1 cellular context compared by ENCODE assay signal in the genomic region with DNA sequence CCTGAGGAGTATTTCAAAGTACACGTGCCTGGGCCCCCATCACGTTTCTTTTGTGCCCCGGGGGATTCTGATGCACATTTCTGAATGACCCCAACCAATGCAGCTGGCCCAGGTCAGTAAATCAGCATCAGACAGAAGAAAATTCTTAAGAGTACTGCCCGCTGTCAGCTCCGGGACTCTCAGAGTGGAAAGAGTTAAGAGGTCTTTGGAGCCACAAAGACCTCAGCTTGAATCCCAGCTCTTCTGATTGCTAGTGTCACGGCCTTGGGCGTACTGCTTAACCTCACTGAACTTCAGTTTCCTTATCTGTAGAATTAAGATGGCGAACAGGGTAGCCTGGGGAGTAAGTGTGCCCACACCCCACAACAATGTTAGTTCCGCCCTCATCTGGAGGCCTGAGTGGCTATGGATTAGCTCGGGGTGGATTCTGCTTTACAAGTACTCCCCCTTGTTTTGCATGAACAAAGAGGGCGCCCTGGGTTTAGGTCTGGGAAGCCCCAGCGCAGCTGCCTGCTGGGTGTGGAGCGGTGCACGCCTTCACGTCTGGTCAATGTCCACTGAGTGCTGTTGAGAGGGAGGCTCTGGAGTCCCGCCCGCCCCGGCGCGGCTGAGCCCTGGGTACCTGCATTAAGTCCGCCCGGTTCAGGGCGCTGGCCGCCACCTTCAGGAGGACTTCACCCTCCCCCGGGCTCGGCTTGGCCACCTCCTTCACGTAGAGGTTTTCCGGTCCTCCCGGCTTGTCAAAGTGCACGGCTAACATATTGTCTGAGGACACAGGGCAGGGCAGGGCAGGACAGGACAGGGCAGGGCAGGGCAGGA.
A peak's percentile ranks its signal among the peaks of the same experiment; 100 is the strongest.
TF ChIP-seq lines count a peak whose summit lies in the region.

No MANE protein-coding gene starts in this region.

TF ChIP-seq in HepG2, 621 proteins besides CTCF, POLR2A, EP300 and RAD21 (continued from another document and continues in another):
- TF ChIP-seq JDP2 (CRISPR knock-in tag; IDR thresholded peaks at IDR 0.05; ENCODE audit: borderline replicate concordance) (no peak), ZNF83 (CRISPR knock-in tag; IDR thresholded peaks at IDR 0.05; ENCODE audit: borderline replicate concordance) (no peak), ZNF746 (CRISPR knock-in tag; IDR thresholded peaks at IDR 0.05) (peak; percentile 72; the same call in 1 of the 2 replicates), NFIC (IDR thresholded peaks at IDR 0.05; ENCODE audit: low read length) (0 out of 2 replicates have a peak, but pooled peaks have one; percentile 41), ARID3A (IDR thresholded peaks at IDR 0.05; ENCODE audit: low read depth, low read length) (no peak), MTA1 (CRISPR knock-in tag; IDR thresholded peaks at IDR 0.05; ENCODE audit: borderline replicate concordance) (peak; percentile 96; the same call in 1 of the 2 replicates), FOXK2 (IDR thresholded peaks at IDR 0.05) (peak; percentile 74; the same call in 1 of the 2 replicates), NAIF1 (CRISPR knock-in tag; IDR thresholded peaks at IDR 0.05; ENCODE audit: borderline replicate concordance) (peak; percentile 72; the same call in 1 of the 2 replicates), ZNF501 (CRISPR knock-in tag; IDR thresholded peaks at IDR 0.05) (peak; percentile 95; the same call in 1 of the 2 replicates), KDM5A (IDR thresholded peaks at IDR 0.05; ENCODE audit: borderline replicate concordance, low read length) (peak; percentile 37; the same call in 1 of the 2 replicates), STAG1 (CRISPR knock-in tag; IDR thresholded peaks at IDR 0.05) (peak; percentile 39; the same call in 1 of the 2 replicates), CBX5 (CRISPR knock-in tag; IDR thresholded peaks at IDR 0.05; ENCODE audit: borderline replicate concordance) (peak; percentile 72; the same call in 1 of the 2 replicates), GABPB1 (CRISPR knock-in tag; IDR thresholded peaks at IDR 0.05) (no peak), E2F1 (CRISPR knock-in tag; IDR thresholded peaks at IDR 0.05) (peak; percentile 43; the same call in 1 of the 2 replicates), ZSCAN21 (CRISPR knock-in tag; IDR thresholded peaks at IDR 0.05; ENCODE audit: borderline replicate concordance) (no peak; the same call in none of the 2 replicates), KDM2A (CRISPR knock-in tag; IDR thresholded peaks at IDR 0.05; ENCODE audit: borderline replicate concordance, low read depth) (peak; percentile 65), ZNF879 (CRISPR knock-in tag; IDR thresholded peaks at IDR 0.05) (peak; percentile 43; the same call in 1 of the 2 replicates), ELF3 (CRISPR knock-in tag; IDR thresholded peaks at IDR 0.05) (peak; percentile 62; the same call in 1 of the 2 replicates), ZFYVE20 (CRISPR knock-in tag; IDR thresholded peaks at IDR 0.05; ENCODE audit: borderline replicate concordance, low read depth) (peak; percentile 79; the same call in 1 of the 2 replicates), ZNF263 (CRISPR knock-in tag; IDR thresholded peaks at IDR 0.05) (no peak; the same call in none of the 2 replicates), ZNF761 (CRISPR knock-in tag; conservative IDR thresholded peaks at IDR 0.05) (peak; percentile 82; the same call in 1 of the 2 replicates), GLI4 (CRISPR knock-in tag; IDR thresholded peaks at IDR 0.05; ENCODE audit: borderline replicate concordance) (no peak), ZNF749 (CRISPR knock-in tag; IDR thresholded peaks at IDR 0.05; ENCODE audit: borderline replicate concordance) (no peak), MLXIP (CRISPR knock-in tag; IDR thresholded peaks at IDR 0.05; ENCODE audit: borderline replicate concordance) (peak; percentile 39; the same call in 1 of the 2 replicates), HOXA3 (CRISPR knock-in tag; IDR thresholded peaks at IDR 0.05) (peak; percentile 73; the same call in 1 of the 2 replicates), ZNF7 (CRISPR knock-in tag; IDR thresholded peaks at IDR 0.05) (no peak), SPEN (CRISPR knock-in tag; IDR thresholded peaks at IDR 0.05; ENCODE audit: low read depth) (no peak; the same call in 1 of the 2 replicates), CCDC6 (CRISPR knock-in tag; IDR thresholded peaks at IDR 0.05) (peak; percentile 27; the same call in 1 of the 2 replicates), GABPA (IDR thresholded peaks at IDR 0.05; ENCODE audit: low read depth, low read length) (no peak), GABPA (CRISPR knock-in tag; IDR thresholded peaks at IDR 0.05; ENCODE audit: low read depth) (peak; percentile 70), XBP1 (CRISPR knock-in tag; IDR thresholded peaks at IDR 0.05) (no peak), ZFP37 (CRISPR knock-in tag; IDR thresholded peaks at IDR 0.05; ENCODE audit: borderline replicate concordance) (peak; percentile 35; the same call in 1 of the 2 replicates), ZNF724P (CRISPR knock-in tag; IDR thresholded peaks at IDR 0.05; ENCODE audit: borderline replicate concordance) (peak; percentile 94)
- TF ChIP-seq, protein P1, sequence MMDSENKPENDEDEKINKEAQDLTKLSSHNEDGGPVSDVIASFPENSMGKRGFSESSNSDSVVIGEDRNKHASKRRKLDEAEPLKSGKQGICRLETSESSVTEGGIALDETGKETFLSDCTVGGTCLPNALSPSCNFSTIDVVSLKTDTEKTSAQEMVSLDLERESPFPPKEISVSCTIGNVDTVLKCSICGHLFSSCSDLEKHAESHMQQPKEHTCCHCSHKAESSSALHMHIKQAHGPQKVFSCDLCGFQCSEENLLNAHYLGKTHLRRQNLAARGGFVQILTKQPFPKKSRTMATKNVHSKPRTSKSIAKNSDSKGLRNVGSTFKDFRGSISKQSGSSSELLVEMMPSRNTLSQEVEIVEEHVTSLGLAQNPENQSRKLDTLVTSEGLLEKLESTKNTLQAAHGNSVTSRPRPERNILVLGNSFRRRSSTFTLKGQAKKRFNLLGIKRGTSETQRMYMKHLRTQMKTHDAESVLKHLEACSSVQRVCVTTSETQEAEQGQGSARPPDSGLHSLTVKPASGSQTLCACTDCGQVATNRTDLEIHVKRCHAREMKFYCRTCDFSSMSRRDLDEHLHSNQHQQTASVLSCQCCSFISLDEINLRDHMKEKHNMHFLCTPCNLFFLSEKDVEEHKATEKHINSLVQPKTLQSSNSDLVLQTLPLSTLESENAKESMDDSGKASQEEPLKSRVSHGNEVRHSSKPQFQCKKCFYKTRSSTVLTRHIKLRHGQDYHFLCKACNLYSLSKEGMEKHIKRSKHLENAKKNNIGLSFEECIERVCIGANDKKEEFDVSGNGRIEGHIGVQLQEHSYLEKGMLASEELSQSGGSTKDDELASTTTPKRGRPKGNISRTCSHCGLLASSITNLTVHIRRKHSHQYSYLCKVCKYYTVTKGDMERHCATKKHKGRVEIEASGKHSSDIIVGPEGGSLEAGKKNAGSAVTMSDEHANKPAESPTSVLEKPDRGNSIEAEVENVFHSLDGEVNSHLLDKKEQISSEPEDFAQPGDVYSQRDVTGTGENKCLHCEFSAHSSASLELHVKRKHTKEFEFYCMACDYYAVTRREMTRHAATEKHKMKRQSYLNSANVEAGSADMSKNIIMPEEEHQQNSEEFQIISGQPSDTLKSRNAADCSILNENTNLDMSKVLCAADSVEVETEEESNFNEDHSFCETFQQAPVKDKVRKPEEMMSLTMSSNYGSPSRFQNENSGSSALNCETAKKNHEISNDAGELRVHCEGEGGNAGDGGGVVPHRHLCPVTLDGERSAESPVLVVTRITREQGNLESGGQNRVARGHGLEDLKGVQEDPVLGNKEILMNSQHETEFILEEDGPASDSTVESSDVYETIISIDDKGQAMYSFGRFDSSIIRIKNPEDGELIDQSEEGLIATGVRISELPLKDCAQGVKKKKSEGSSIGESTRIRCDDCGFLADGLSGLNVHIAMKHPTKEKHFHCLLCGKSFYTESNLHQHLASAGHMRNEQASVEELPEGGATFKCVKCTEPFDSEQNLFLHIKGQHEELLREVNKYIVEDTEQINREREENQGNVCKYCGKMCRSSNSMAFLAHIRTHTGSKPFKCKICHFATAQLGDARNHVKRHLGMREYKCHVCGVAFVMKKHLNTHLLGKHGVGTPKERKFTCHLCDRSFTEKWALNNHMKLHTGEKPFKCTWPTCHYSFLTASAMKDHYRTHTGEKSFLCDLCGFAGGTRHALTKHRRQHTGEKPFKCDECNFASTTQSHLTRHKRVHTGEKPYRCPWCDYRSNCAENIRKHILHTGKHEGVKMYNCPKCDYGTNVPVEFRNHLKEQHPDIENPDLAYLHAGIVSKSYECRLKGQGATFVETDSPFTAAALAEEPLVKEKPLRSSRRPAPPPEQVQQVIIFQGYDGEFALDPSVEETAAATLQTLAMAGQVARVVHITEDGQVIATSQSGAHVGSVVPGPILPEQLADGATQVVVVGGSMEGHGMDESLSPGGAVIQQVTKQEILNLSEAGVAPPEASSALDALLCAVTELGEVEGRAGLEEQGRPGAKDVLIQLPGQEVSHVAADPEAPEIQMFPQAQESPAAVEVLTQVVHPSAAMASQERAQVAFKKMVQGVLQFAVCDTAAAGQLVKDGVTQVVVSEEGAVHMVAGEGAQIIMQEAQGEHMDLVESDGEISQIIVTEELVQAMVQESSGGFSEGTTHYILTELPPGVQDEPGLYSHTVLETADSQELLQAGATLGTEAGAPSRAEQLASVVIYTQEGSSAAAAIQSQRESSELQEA (CRISPR knock-in tag; IDR thresholded peaks at IDR 0.05; ENCODE audit: not compliant biosample characterization) = peak; percentile 96
- TF ChIP-seq, protein P2, sequence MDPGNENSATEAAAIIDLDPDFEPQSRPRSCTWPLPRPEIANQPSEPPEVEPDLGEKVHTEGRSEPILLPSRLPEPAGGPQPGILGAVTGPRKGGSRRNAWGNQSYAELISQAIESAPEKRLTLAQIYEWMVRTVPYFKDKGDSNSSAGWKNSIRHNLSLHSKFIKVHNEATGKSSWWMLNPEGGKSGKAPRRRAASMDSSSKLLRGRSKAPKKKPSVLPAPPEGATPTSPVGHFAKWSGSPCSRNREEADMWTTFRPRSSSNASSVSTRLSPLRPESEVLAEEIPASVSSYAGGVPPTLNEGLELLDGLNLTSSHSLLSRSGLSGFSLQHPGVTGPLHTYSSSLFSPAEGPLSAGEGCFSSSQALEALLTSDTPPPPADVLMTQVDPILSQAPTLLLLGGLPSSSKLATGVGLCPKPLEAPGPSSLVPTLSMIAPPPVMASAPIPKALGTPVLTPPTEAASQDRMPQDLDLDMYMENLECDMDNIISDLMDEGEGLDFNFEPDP (CRISPR knock-in tag; conservative IDR thresholded peaks at IDR 0.05) = no peak
- TF ChIP-seq, protein P3, sequence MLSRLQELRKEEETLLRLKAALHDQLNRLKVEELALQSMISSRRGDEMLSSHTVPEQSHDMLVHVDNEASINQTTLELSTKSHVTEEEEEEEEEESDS (CRISPR knock-in tag; IDR thresholded peaks at IDR 0.05; ENCODE audit: borderline replicate concordance) = no peak
- TF ChIP-seq, protein P4, sequence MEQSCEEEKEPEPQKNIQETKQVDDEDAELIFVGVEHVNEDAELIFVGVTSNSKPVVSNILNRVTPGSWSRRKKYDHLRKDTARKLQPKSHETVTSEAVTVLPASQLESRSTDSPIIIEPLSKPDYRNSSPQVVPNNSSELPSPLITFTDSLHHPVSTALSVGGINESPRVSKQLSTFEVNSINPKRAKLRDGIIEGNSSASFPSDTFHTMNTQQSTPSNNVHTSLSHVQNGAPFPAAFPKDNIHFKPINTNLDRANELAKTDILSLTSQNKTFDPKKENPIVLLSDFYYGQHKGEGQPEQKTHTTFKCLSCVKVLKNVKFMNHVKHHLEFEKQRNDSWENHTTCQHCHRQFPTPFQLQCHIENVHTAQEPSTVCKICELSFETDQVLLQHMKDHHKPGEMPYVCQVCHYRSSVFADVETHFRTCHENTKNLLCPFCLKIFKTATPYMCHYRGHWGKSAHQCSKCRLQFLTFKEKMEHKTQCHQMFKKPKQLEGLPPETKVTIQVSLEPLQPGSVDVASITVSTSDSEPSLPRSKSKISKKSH (CRISPR knock-in tag; IDR thresholded peaks at IDR 0.05; ENCODE audit: borderline replicate concordance) = no peak
